Comparison of ENCODE assay signal across 8 cellular contexts in the genomic region with DNA sequence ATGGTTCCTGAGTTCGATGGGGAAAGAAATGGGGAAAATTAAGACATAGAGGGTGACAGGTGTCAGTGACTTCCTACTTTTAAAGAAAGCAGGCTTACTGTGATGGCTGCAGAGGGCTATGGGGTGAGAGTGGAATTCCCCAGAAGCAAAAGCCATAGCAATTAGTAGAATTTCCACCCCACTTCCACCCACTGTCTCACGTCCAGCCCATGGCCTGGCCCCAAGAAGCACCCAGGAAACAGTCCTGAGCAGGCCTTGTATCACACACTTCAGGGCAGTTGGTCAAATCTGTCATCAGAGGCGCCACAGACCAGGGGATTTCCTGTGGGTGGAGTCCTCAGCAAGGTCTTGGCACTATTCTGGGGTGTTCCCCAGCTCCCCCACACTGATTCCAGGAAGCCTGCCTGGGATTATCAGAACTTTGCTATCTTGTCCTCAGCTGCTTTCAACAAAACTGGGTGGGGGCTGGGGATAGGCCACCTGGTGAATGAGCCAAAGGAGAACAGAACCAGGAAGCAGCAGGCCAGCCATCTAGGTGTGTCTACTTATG.
A peak's percentile ranks its signal among the peaks of the same experiment; 100 is the strongest.
DNase-seq lines count a peak whose midpoint lies in the region; ATAC-seq and TF ChIP-seq lines count a peak whose summit lies in the region.

No MANE protein-coding gene starts in this region.

- peak; percentile 66 for DNase-seq in RPMI8226
- peak; percentile 37 for DNase-seq in central memory CD4-positive, alpha-beta T cell
- peak; percentile 79 for DNase-seq in stimulated activated naive B cell treated with anti-CD40 and anti-IgM and Interleukin-4, amounts not matched to agents 10 μg/mL and 1 μg/mL and 100 μg/mL, for 72 hours
- DNase-seq in SKM-1 (lab: John Stamatoyannopoulos, UW; ENCODE audit: unreplicated experiment): no peak
- no peak for DNase-seq in foreskin fibroblast
- no peak for DNase-seq in NCI-H774 (lab: John Stamatoyannopoulos, UW)

- H3K9me3 Mint-ChIP-seq in stimulated activated naive B cell treated with anti-CD40 and anti-IgM and Interleukin-4, amounts not matched to agents 10 μg/mL and 1 μg/mL and 100 μg/mL, for 72 hours: peaks cover 4 to 6% of the 10 kb centered on the region in 2 donors

- peaks cover 63 to 88% of the 10 kb centered on the region in 2 donors for H3K4me1 Mint-ChIP-seq in stimulated activated naive B cell treated with anti-CD40 and anti-IgM and Interleukin-4, amounts not matched to agents 10 μg/mL and 1 μg/mL and 100 μg/mL, for 72 hours

- TF ChIP-seq CTCF in foreskin fibroblast (IDR thresholded peaks at IDR 0.05; ENCODE audit: low read depth, low read length): no peak

- H3K4me3 ChIP-seq in foreskin fibroblast (ENCODE audit: low read depth in 1 of 2, low read length in 2 of 2): no peak overlapping the region

- H3K27ac Mint-ChIP-seq in stimulated activated naive B cell treated with anti-CD40 and anti-IgM and Interleukin-4, amounts not matched to agents 10 μg/mL and 1 μg/mL and 100 μg/mL, for 72 hours: peak overlapping the region; percentile 96

- H3K4me3 Mint-ChIP-seq in stimulated activated naive B cell treated with anti-CD40 and anti-IgM and Interleukin-4, amounts not matched to agents 10 μg/mL and 1 μg/mL and 100 μg/mL, for 72 hours: peak overlapping the region; percentile 7 to 64

- H3K27me3 Mint-ChIP-seq in stimulated activated naive B cell treated with anti-CD40 and anti-IgM and Interleukin-4, amounts not matched to agents 10 μg/mL and 1 μg/mL and 100 μg/mL, for 72 hours: no peaks in the 10 kb centered on the region

- H3K36me3 Mint-ChIP-seq in stimulated activated naive B cell treated with anti-CD40 and anti-IgM and Interleukin-4, amounts not matched to agents 10 μg/mL and 1 μg/mL and 100 μg/mL, for 72 hours: peaks cover 7% of the 10 kb centered on the region in 2 donors

- ATAC-seq in GM18498 (IDR thresholded peaks at IDR 0.05; ENCODE audit: unreplicated experiment): peak; percentile 77
- peak; percentile 79 for ATAC-seq in HG02571 (IDR thresholded peaks at IDR 0.05; ENCODE audit: unreplicated experiment)
- ATAC-seq in stimulated activated naive B cell treated with anti-CD40 and anti-IgM and Interleukin-4, amounts not matched to agents 10 μg/mL and 1 μg/mL and 100 μg/mL, for 72 hours (replicated peaks): peak; percentile 74

Comparison
In these comparisons a context has a peak if more than half of its experiments do, and no peak if none do; other contexts are left out.
1. DNase-seq: peak in RPMI8226 (single experiment), central memory CD4-positive, alpha-beta T cell (single experiment) and stimulated activated naive B cell treated with anti-CD40 and anti-IgM and Interleukin-4, amounts not matched to agents 10 μg/mL and 1 μg/mL and 100 μg/mL, for 72 hours (single experiment); none in SKM-1 (single experiment), foreskin fibroblast (0 of 2) and NCI-H774 (single experiment).
2. Peak in every context shown above with its lines, with median percentiles within 50 percentile points of each other: ATAC-seq.